ENCODE assay signal across 1 cellular context in genomic region chr20:58981564-58982364, GRCh38.
TF ChIP-seq lines count a peak whose summit lies in the region.

No MANE protein-coding gene starts in this region.

TF ChIP-seq in HepG2, 621 proteins besides CTCF, POLR2A, EP300 and RAD21 (continued from another document and continues in another):
- TF ChIP-seq ZBTB40 (IDR thresholded peaks at IDR 0.05) = no peak
- TF ChIP-seq ZBTB40 (CRISPR knock-in tag; IDR thresholded peaks at IDR 0.05) = peak; percentile 33; the same call in 1 of the 2 replicates
- TF ChIP-seq MXI1 (IDR thresholded peaks at IDR 0.05; ENCODE audit: borderline replicate concordance, low read depth, low read length) = no peak
- TF ChIP-seq CREM (IDR thresholded peaks at IDR 0.05) = no peak
- TF ChIP-seq CREM (CRISPR knock-in tag; IDR thresholded peaks at IDR 0.05) = no peak
- TF ChIP-seq RBM22 (optimal IDR thresholded peaks at IDR 0.05; ENCODE audit: low read length) = peak; percentile 66
- TF ChIP-seq SAP130 (CRISPR knock-in tag; IDR thresholded peaks at IDR 0.05; ENCODE audit: low read depth) = peak; percentile 18; the same call in 1 of the 2 replicates
- TF ChIP-seq LRRFIP1 (CRISPR knock-in tag; conservative IDR thresholded peaks at IDR 0.05) = no peak
- TF ChIP-seq ASH2L (IDR thresholded peaks at IDR 0.05; ENCODE audit: insufficient read length, low read depth, low read length) = peak; percentile 56
- no peak; the same call in 1 of the 2 replicates for TF ChIP-seq ZMAT3 (CRISPR knock-in tag; conservative IDR thresholded peaks at IDR 0.05)
- TF ChIP-seq ZNF800 (CRISPR knock-in tag; IDR thresholded peaks at IDR 0.05) = peak; percentile 30; the same call in 1 of the 2 replicates
- no peak for TF ChIP-seq ZNF24 (IDR thresholded peaks at IDR 0.05)
- TF ChIP-seq ZNF788 (CRISPR knock-in tag; IDR thresholded peaks at IDR 0.05; ENCODE audit: borderline replicate concordance) = peak; percentile 32; the same call in 1 of the 2 replicates
- TF ChIP-seq ZNF253 (CRISPR knock-in tag; IDR thresholded peaks at IDR 0.05; ENCODE audit: borderline replicate concordance) = no peak
- 0 out of 2 replicates have a peak, but pooled peaks have one; percentile 64 for TF ChIP-seq ZNF414 (CRISPR knock-in tag; IDR thresholded peaks at IDR 0.05)
- TF ChIP-seq MEIS1 (CRISPR knock-in tag; IDR thresholded peaks at IDR 0.05; ENCODE audit: borderline replicate concordance) = no peak
- no peak for TF ChIP-seq MAFG (CRISPR knock-in tag; IDR thresholded peaks at IDR 0.05)
- 0 out of 2 replicates have a peak, but pooled peaks have one; percentile 18 for TF ChIP-seq NR2C2 (CRISPR knock-in tag; IDR thresholded peaks at IDR 0.05; ENCODE audit: borderline replicate concordance)
- TF ChIP-seq DZIP1 (CRISPR knock-in tag; IDR thresholded peaks at IDR 0.05) = no peak
- TF ChIP-seq CCAR2 (optimal IDR thresholded peaks at IDR 0.05; ENCODE audit: low read depth, low read length) = no peak
- no peak for TF ChIP-seq ZNF383 (CRISPR knock-in tag; IDR thresholded peaks at IDR 0.05; ENCODE audit: borderline replicate concordance)
- no peak for TF ChIP-seq ZNF576 (CRISPR knock-in tag; IDR thresholded peaks at IDR 0.05)
- TF ChIP-seq FOXJ3 (CRISPR knock-in tag; IDR thresholded peaks at IDR 0.05; ENCODE audit: borderline replicate concordance) = no peak
- TF ChIP-seq ZBTB37 (CRISPR knock-in tag; IDR thresholded peaks at IDR 0.05) = no peak
- no peak for TF ChIP-seq NFAT5 (CRISPR knock-in tag; IDR thresholded peaks at IDR 0.05)
